ENCODE assay signal across 14 cellular contexts in genomic region chr3:186057594-186057993, GRCh38.
DNase-seq lines count a peak whose midpoint lies in the region; ATAC-seq, FAIRE-seq and TF ChIP-seq lines count a peak whose summit lies in the region.
"Had no signal": no experiment of that assay in that cellular context is flagged by ENCODE, and none has a peak within 500 bp of the region (broad histone marks: within the 10 kb centered on the region; RNA-seq: fewer than 3 reads in every experiment).

No MANE protein-coding gene starts in this region.

- peaks cover 12% of the 10 kb centered on the region for H3K4me1 ChIP-seq in HUES48 (ENCODE audit: control insufficient read depth, insufficient read depth, low read length)
- no peaks in the 10 kb centered on the region for H3K4me1 ChIP-seq in iPS DF 6.9 (ENCODE audit: control insufficient read depth, insufficient read depth, low read length)
- H3K4me1 ChIP-seq: pancreas had no signal

- no peaks in the 10 kb centered on the region for H3K9me3 ChIP-seq in HUES48 (ENCODE audit: control insufficient read depth, insufficient read depth, low read length)
- no peaks in the 10 kb centered on the region for H3K9me3 ChIP-seq in iPS DF 6.9 (ENCODE audit: control insufficient read depth, insufficient read depth, low read length)
- H3K9me3 ChIP-seq: pancreas, thoracic aorta had no signal

- no peak for TF ChIP-seq CTCF in AG09319 (IDR thresholded peaks at IDR 0.05; ENCODE audit: low read depth, low read length)
- TF ChIP-seq CTCF in D721Med (IDR thresholded peaks at IDR 0.05; ENCODE audit: insufficient read depth, missing control alignments), result no peak

- no peak for ATAC-seq in GM18909 (IDR thresholded peaks at IDR 0.05; ENCODE audit: poor library complexity, unreplicated experiment)
- ATAC-seq: pancreas had no signal

- H3K9ac ChIP-seq in HUES48 (ENCODE audit: low read depth, low read length), result 0 out of 2 replicates have a peak overlapping the region, but pooled peaks have one; percentile 11

- no peak for FAIRE-seq in D721Med (lab: Jason Lieb, UNC)
- FAIRE-seq: pancreas had no signal

- H3K36me3 ChIP-seq in HUES48 (ENCODE audit: control insufficient read depth, insufficient read depth, low read length) (0 out of 2 replicates have a peak, but pooled peaks cover 4% of the 10 kb centered on the region), iPS DF 6.9 (ENCODE audit: control insufficient read depth, insufficient read depth, low read length) (no peaks in the 10 kb centered on the region)

- 100% methylated on average over 2 of the region's 4 CpGs for WGBS in iPS DF 6.9 (ENCODE audit: insufficient coverage, insufficient read length)

- H3K4me3 ChIP-seq in HUES48 (ENCODE audit: low read depth, low read length) (no peak overlapping the region), iPS DF 6.9 (ENCODE audit: low read length) (no peak overlapping the region)
- H3K4me3 ChIP-seq: pancreas, thoracic aorta had no signal

- H3K27me3 ChIP-seq in HUES48 (ENCODE audit: control insufficient read depth, insufficient read depth, low read length) (no peaks in the 10 kb centered on the region), iPS DF 6.9 (ENCODE audit: control insufficient read depth, insufficient read depth, low read length) (no peaks in the 10 kb centered on the region)
- H3K27me3 ChIP-seq: pancreas had no signal

- DNase-seq in AG09319 (ENCODE audit: extremely low read depth, low read depth), result peak; percentile 65
- peak; percentile 76 for DNase-seq in astrocyte of the hippocampus (ENCODE audit: low read depth, low spot score)
- peak; percentile 22 for DNase-seq in iPS DF 6.9 (ENCODE audit: low read depth, low spot score)
- DNase-seq in D721Med (ENCODE audit: insufficient read length, low spot score), result no peak
- DNase-seq in NCI-H2171 (lab: John Stamatoyannopoulos, UW), result no peak
- no peak for DNase-seq in activated CD4-positive, alpha-beta T cell treated with anti-CD3 and anti-CD28 coated beads for 48 hours
- DNase-seq: CD8-positive, alpha-beta memory T cell; effector CD4-positive, alpha-beta T cell; NCI-H1092; pancreas had no signal

- H3K27ac ChIP-seq in HUES48 (ENCODE audit: low read depth, low read length) (peak overlapping the region; percentile 64), iPS DF 6.9 (ENCODE audit: low read length) (no peak overlapping the region)
- H3K27ac ChIP-seq: pancreas, thoracic aorta, VCaP had no signal

Comparison
In these comparisons a context has a peak if more than half of its experiments do, and no peak if none do; other contexts are left out.
1. DNase-seq: peak in AG09319 (single experiment), astrocyte of the hippocampus (single experiment) and iPS DF 6.9 (single experiment); none in D721Med (single experiment), NCI-H2171 (single experiment) and activated CD4-positive, alpha-beta T cell treated with anti-CD3 and anti-CD28 coated beads for 48 hours (single experiment).